ENCODE assay signal across 10 cellular contexts in the genomic region with DNA sequence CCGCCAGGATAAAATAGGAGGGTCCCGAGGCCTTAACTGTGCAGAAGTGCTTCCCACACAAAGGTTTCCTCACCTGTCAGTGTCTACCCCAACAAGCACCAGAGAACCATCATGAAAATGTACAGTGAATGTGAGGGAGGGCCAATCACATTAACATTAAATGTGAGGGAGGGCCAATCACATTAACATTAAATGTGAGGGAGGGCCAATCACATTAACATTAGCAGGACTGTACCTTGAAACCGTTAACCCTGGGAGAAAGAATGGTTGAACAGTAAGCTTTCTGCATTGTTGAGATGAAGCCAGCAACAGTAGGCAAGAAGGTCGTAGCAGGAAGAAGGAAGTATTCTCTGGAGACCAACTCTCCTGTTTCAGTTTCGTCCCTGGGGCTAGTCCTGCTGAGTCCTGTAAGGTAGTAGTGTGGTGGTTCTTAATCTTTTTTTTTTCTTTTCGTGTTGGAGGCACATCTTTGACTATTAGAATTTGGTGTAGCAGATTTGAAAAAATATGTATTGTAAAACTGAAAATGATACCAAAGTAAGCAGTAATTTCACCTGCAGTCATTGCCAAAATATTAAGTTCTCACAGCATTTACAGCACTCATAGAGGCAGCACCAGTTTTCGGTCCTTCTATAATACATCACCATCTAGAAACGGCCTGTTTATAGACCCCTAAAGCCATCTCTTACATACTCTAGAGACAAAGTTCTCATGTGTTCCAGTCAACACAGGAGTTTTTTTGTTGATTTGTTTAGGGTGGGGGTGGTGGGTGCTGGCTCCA.
DNase-seq lines count a peak whose midpoint lies in the region; ATAC-seq and TF ChIP-seq lines count a peak whose summit lies in the region.
"Had no signal": no experiment of that assay in that cellular context is flagged by ENCODE, and none has a peak within 500 bp of the region (broad histone marks: within the 10 kb centered on the region; RNA-seq: fewer than 3 reads in every experiment).

No MANE protein-coding gene starts in this region.

- H3K9me2 ChIP-seq in DOHH2 (replicated peaks; ENCODE audit: control insufficient read depth, low read length): no peaks in the 10 kb centered on the region

- peak; percentile 96 for ATAC-seq in GM19324 (IDR thresholded peaks at IDR 0.05; ENCODE audit: low FRiP score, unreplicated experiment)
- ATAC-seq in HG03196 (IDR thresholded peaks at IDR 0.05; ENCODE audit: unreplicated experiment): peak; percentile 98
- ATAC-seq in stimulated activated effector memory CD8-positive, alpha-beta T cell treated with anti-CD3 and anti-CD28 coated beads, Interleukin-12 subunit alpha, Interleukin-12 subunit beta, amount 100 ng/mL, for 72 hours: peak; percentile 39

- H3K9me3 Mint-ChIP-seq in T-helper 2 cell treated with Interferon-gamma antibody and Interleukin-4, amounts not matched to agents 5 μg/mL and 100 μg/mL, for 36 hours: no peaks in the 10 kb centered on the region
- no peaks in the 10 kb centered on the region for H3K9me3 Mint-ChIP-seq in stimulated activated effector memory CD8-positive, alpha-beta T cell treated with anti-CD3 and anti-CD28 coated beads, Interleukin-12 subunit alpha, Interleukin-12 subunit beta, amount 100 ng/mL, for 72 hours
- no peaks in the 10 kb centered on the region for H3K9me3 Mint-ChIP-seq in Caco-2 (ENCODE audit: unreplicated experiment)

- POLR2A ChIA-PET in Caco-2 (lab: Charles Lee): no interaction called here

- intact Hi-C loops in Caco-2 (cut with micrococcal nuclease; ENCODE audit: unreplicated experiment): loop anchor here (1.0 kb wide), 1 partner anchor 30 kb away; no protein-coding TSS in a partner anchor

- H3K4me1 ChIP-seq in DOHH2 (ENCODE audit: control insufficient read depth, low read length) (peaks cover 10% of the 10 kb centered on the region), Caco-2 (no peaks in the 10 kb centered on the region)

- no peaks in the 10 kb centered on the region for H3K36me3 ChIP-seq in DOHH2 (ENCODE audit: control insufficient read depth, low read length)
- H3K36me3 ChIP-seq in Caco-2 (ENCODE audit: control insufficient read depth, insufficient read depth, low read length): no peaks in the 10 kb centered on the region

- no peaks in the 10 kb centered on the region for H3F3A ChIP-seq in DOHH2 (ENCODE audit: control insufficient read depth, insufficient read depth)

- peak overlapping the region; percentile 88 for H3K27ac Mint-ChIP-seq in T-helper 2 cell treated with Interferon-gamma antibody and Interleukin-4, amounts not matched to agents 5 μg/mL and 100 μg/mL, for 36 hours
- H3K27ac Mint-ChIP-seq in stimulated activated effector memory CD8-positive, alpha-beta T cell treated with anti-CD3 and anti-CD28 coated beads, Interleukin-12 subunit alpha, Interleukin-12 subunit beta, amount 100 ng/mL, for 72 hours: peak overlapping the region; percentile 10
- H3K27ac Mint-ChIP-seq in Caco-2 (ENCODE audit: unreplicated experiment): no peak overlapping the region
- H3K27ac Mint-ChIP-seq: brain had no signal

- peaks cover 1% of the 10 kb centered on the region for H3K36me3 Mint-ChIP-seq in T-helper 2 cell treated with Interferon-gamma antibody and Interleukin-4, amounts not matched to agents 5 μg/mL and 100 μg/mL, for 36 hours (ENCODE audit: low read depth)
- no peaks in the 10 kb centered on the region for H3K36me3 Mint-ChIP-seq in stimulated activated effector memory CD8-positive, alpha-beta T cell treated with anti-CD3 and anti-CD28 coated beads, Interleukin-12 subunit alpha, Interleukin-12 subunit beta, amount 100 ng/mL, for 72 hours
- no peaks in the 10 kb centered on the region for H3K36me3 Mint-ChIP-seq in Caco-2 (ENCODE audit: insufficient read depth, unreplicated experiment)
- H3K36me3 Mint-ChIP-seq: brain had no signal

- peaks cover under 1% of the 10 kb centered on the region for H3K27me3 Mint-ChIP-seq in T-helper 2 cell treated with Interferon-gamma antibody and Interleukin-4, amounts not matched to agents 5 μg/mL and 100 μg/mL, for 36 hours (ENCODE audit: low read depth)
- no peaks in the 10 kb centered on the region for H3K27me3 Mint-ChIP-seq in Caco-2 (ENCODE audit: insufficient read depth, unreplicated experiment)

- H3K27me3 ChIP-seq in DOHH2 (ENCODE audit: control insufficient read depth, low read length): no peaks in the 10 kb centered on the region
- H3K27me3 ChIP-seq in Caco-2 (replicated peaks; ENCODE audit: control insufficient read depth, insufficient read depth, low read length): no peaks in the 10 kb centered on the region

- H3K9me3 ChIP-seq in DOHH2 (ENCODE audit: control insufficient read depth, insufficient read depth, low read length) (no peaks in the 10 kb centered on the region), Caco-2 (no peaks in the 10 kb centered on the region)

- H3K4me3 Mint-ChIP-seq in T-helper 2 cell treated with Interferon-gamma antibody and Interleukin-4, amounts not matched to agents 5 μg/mL and 100 μg/mL, for 36 hours: peak overlapping the region; percentile 69
- no peak overlapping the region for H3K4me3 Mint-ChIP-seq in stimulated activated effector memory CD8-positive, alpha-beta T cell treated with anti-CD3 and anti-CD28 coated beads, Interleukin-12 subunit alpha, Interleukin-12 subunit beta, amount 100 ng/mL, for 72 hours
- no peak overlapping the region for H3K4me3 Mint-ChIP-seq in Caco-2 (ENCODE audit: unreplicated experiment)
- H3K4me3 Mint-ChIP-seq: brain had no signal

- peak; percentile 9 for DNase-seq in T-helper 2 cell treated with Interferon-gamma antibody and Interleukin-4, amounts not matched to agents 5 μg/mL and 100 μg/mL, for 36 hours (ENCODE audit: low spot score)
- no peak for DNase-seq in stimulated activated effector memory CD8-positive, alpha-beta T cell treated with anti-CD3 and anti-CD28 coated beads, Interleukin-12 subunit alpha, Interleukin-12 subunit beta, amount 100 ng/mL, for 72 hours (ENCODE audit: low spot score in 2 of 2)
- DNase-seq in NCI-H187 treated with DMSO at 0.1 percent for 48 hours (lab: John Stamatoyannopoulos, UW): no peak
- DNase-seq in superior temporal gyrus (ENCODE audit: extremely low spot score): no peak
- DNase-seq in Caco-2: no peak

- CTCF ChIA-PET in Caco-2 (lab: Charles Lee): no interaction called here

- peaks cover 34% of the 10 kb centered on the region for H3K4me1 Mint-ChIP-seq in T-helper 2 cell treated with Interferon-gamma antibody and Interleukin-4, amounts not matched to agents 5 μg/mL and 100 μg/mL, for 36 hours (ENCODE audit: low read depth)
- peaks cover 28% of the 10 kb centered on the region for H3K4me1 Mint-ChIP-seq in stimulated activated effector memory CD8-positive, alpha-beta T cell treated with anti-CD3 and anti-CD28 coated beads, Interleukin-12 subunit alpha, Interleukin-12 subunit beta, amount 100 ng/mL, for 72 hours
- H3K4me1 Mint-ChIP-seq in Caco-2 (ENCODE audit: low read depth, unreplicated experiment): no peaks in the 10 kb centered on the region
- H3K4me1 Mint-ChIP-seq: brain had no signal

- peak overlapping the region; percentile 23 for H3K4me3 ChIP-seq in DOHH2 (ENCODE audit: low read length)
- H3K4me3 ChIP-seq in Caco-2 (ENCODE audit: low read depth, low read length): no peak overlapping the region
- H3K4me3 ChIP-seq: skin epidermis had no signal

- TF ChIP-seq CTCF in DOHH2 (IDR thresholded peaks at IDR 0.05; ENCODE audit: low read depth, low read length, poor library complexity, severe bottlenecking) (no peak), Caco-2 (IDR thresholded peaks at IDR 0.05; ENCODE audit: insufficient read depth in 1 of 2, low read depth in 1 of 2, low read length in 1 of 2, severe bottlenecking in 1 of 2, unreplicated experiment in 1 of 2) (no peak)

- no peaks in the 10 kb centered on the region for H4K20me1 ChIP-seq in DOHH2 (ENCODE audit: control insufficient read depth, insufficient read depth, low read depth, low read length)

- H3K79me2 ChIP-seq in DOHH2 (ENCODE audit: control insufficient read depth, low read length): no peaks in the 10 kb centered on the region

- no peak overlapping the region for H3K27ac ChIP-seq in DOHH2 (ENCODE audit: low read depth, low read length)

- H3K4me2 ChIP-seq in DOHH2 (ENCODE audit: low read length): peak overlapping the region; percentile 34

- no TSS peak for BruUV-seq in Caco-2 (replicated peaks; lab: Mats Ljungman, UMichigan)

Comparison
In these comparisons a context has a peak if more than half of its experiments do, and no peak if none do; other contexts are left out.
1. ATAC-seq: peak in every context shown above with its lines; median percentile 98 in HG03196; 96 in GM19324; 39 in stimulated activated effector memory CD8-positive, alpha-beta T cell treated with anti-CD3 and anti-CD28 coated beads, Interleukin-12 subunit alpha, Interleukin-12 subunit beta, amount 100 ng/mL, for 72 hours.